8 cellular contexts compared by ENCODE assay signal in genomic region chr15:24956131-24956838, GRCh38. TPM values are rescaled to one million over a fixed set of nuclear protein-coding genes. Genes with fewer than 3 reads are reported as not detected.
DNase-seq lines count a peak whose midpoint lies in the region; ATAC-seq and TF ChIP-seq lines count a peak whose summit lies in the region.

No MANE protein-coding gene starts in this region.

- H3K9me3 Mint-ChIP-seq in CD14-positive monocyte, result peaks cover 0 to 29% (median 19%) of the 10 kb centered on the region in 7 donors

- ATAC-seq in GM19397 (IDR thresholded peaks at IDR 0.05; ENCODE audit: unreplicated experiment), result peak; percentile 71

- H3K9ac ChIP-seq in subcutaneous abdominal adipose tissue (ENCODE audit: low read length in 5 of 5), result peak overlapping the region; percentile 27 to 77 (median 63)

- H2AFZ ChIP-seq in neuron (ENCODE audit: low read depth, low read length), result no peak overlapping the region

- peaks cover 8% of the 10 kb centered on the region for H3K4me1 Mint-ChIP-seq in CD14-positive monocyte

- DNase-seq in CD14-positive monocyte (ENCODE audit: low spot score) (peak; percentile 55), HK-2 (ENCODE audit: unreplicated experiment) (peak; percentile 48), Peyer's patch (peak; percentile 71 to 89 (median 79)), activated gamma-delta T cell treated with Interleukin-2 at 50 U/mL for 16 hours (peak; percentile 51), foreskin fibroblast (peak; percentile 60 to 83)

- H3K36me3 Mint-ChIP-seq in CD14-positive monocyte, result no peaks in the 10 kb centered on the region

- H3K27me3 Mint-ChIP-seq in CD14-positive monocyte (ENCODE audit: low read depth in 3 of 3), result peaks cover 16 to 21% (median 17%) of the 10 kb centered on the region in 3 donors

- no peaks in the 10 kb centered on the region for H3K4me1 ChIP-seq in Peyer's patch
- H3K4me1 ChIP-seq in neuron (ENCODE audit: insufficient read depth, low read length), result peaks cover 3% of the 10 kb centered on the region
- H3K4me1 ChIP-seq in subcutaneous abdominal adipose tissue (ENCODE audit: control insufficient read depth in 5 of 5, insufficient read depth in 5 of 5, low read length in 5 of 5), result peaks cover 0 to 11% (median 7%) of the 10 kb centered on the region in 5 donors

- peak overlapping the region; percentile 91 to 92 for H3K4me3 Mint-ChIP-seq in CD14-positive monocyte

- intact Hi-C loops in CD14-positive monocyte (cut with micrococcal nuclease), result no loop called here

- H3K27me3 ChIP-seq in Peyer's patch, result no peaks in the 10 kb centered on the region
- no peaks in the 10 kb centered on the region for H3K27me3 ChIP-seq in neuron (ENCODE audit: insufficient read depth, low read length)
- no peaks in the 10 kb centered on the region for H3K27me3 ChIP-seq in subcutaneous abdominal adipose tissue (ENCODE audit: control insufficient read depth in 5 of 5, insufficient read depth in 4 of 5, low read length in 5 of 5)

- no peaks in the 10 kb centered on the region for H3K36me3 ChIP-seq in Peyer's patch
- H3K36me3 ChIP-seq in neuron (ENCODE audit: insufficient read depth, low read length), result peaks cover 7% of the 10 kb centered on the region
- no peaks in the 10 kb centered on the region for H3K36me3 ChIP-seq in subcutaneous abdominal adipose tissue (ENCODE audit: control insufficient read depth in 5 of 5, insufficient read depth in 5 of 5, low read length in 5 of 5)

- peak overlapping the region; percentile 77 to 90 (median 83) for H3K27ac Mint-ChIP-seq in CD14-positive monocyte

- H3K27ac ChIP-seq in Peyer's patch (peak overlapping the region; percentile 80 to 85 (median 82)), subcutaneous abdominal adipose tissue (ENCODE audit: low read depth, low read length) (peak overlapping the region; percentile 30)

- H3K9me3 ChIP-seq in Peyer's patch (no peaks in the 10 kb centered on the region), neuron (ENCODE audit: low read length) (peaks cover 2% of the 10 kb centered on the region), subcutaneous abdominal adipose tissue (ENCODE audit: control insufficient read depth in 5 of 5, low read length in 5 of 5) (peaks cover 0 to 8% (median 0%) of the 10 kb centered on the region in 5 donors)

- TF ChIP-seq CTCF in CD14-positive monocyte (IDR thresholded peaks at IDR 0.05) (no peak), Peyer's patch (IDR thresholded peaks at IDR 0.05) (no peak), foreskin fibroblast (IDR thresholded peaks at IDR 0.05; ENCODE audit: low read depth, low read length) (no peak)

- TF ChIP-seq POLR2A in Peyer's patch (IDR thresholded peaks at IDR 0.05), result no peak

- peak overlapping the region; percentile 59 to 79 (median 65) for H3K4me3 ChIP-seq in Peyer's patch
- peak overlapping the region; percentile 60 to 98 for H3K4me3 ChIP-seq in foreskin fibroblast (ENCODE audit: low read depth in 1 of 2, low read length in 2 of 2)
- peak overlapping the region; percentile 89 for H3K4me3 ChIP-seq in neuron (ENCODE audit: low read length)
- peak overlapping the region; percentile 69 to 96 (median 93) for H3K4me3 ChIP-seq in subcutaneous abdominal adipose tissue (ENCODE audit: low read depth in 1 of 5, low read length in 5 of 5)

RNA-seq across cellular contexts. Expression of gene SNRPN, which starts 1.5 kb away (rescaled TPM):
- 10 to 100 TPM; 43.9 to 46.1 TPM for polyA plus RNA-seq in CD14-positive monocyte
- 100 to 1,000 TPM in 1 of 4 donors, 10 to 100 TPM in 3; 39.4 to 102 (median 50.8) TPM for total RNA-seq in Peyer's patch

RNA-seq across cellular contexts. Expression of gene SNURF, which starts 1.5 kb away (rescaled TPM):
- polyA plus RNA-seq in CD14-positive monocyte, result 1 to 10 TPM; 2.8 to 3.5 TPM
- total RNA-seq in Peyer's patch, result 10 to 100 TPM in 1 of 4 donors, 1 to 10 TPM in 2, not detected in 1; 4.8 to 21.5 (median 6.6) TPM

Comparison
In these comparisons a context has a peak if more than half of its experiments do, and no peak if none do; other contexts are left out.
1. Peak in every context shown above with its lines: DNase-seq, ATAC-seq, H3K4me3 ChIP-seq and H3K27ac ChIP-seq.